ENCODE assay signal across 19 cellular contexts in genomic region chr3:104360038-104360437, GRCh38.
A peak's percentile ranks its signal among the peaks of the same experiment; 100 is the strongest.
DNase-seq lines count a peak whose midpoint lies in the region; ATAC-seq, FAIRE-seq and TF ChIP-seq lines count a peak whose summit lies in the region.
"Had no signal": no experiment of that assay in that cellular context is flagged by ENCODE, and none has a peak within 500 bp of the region (broad histone marks: within the 10 kb centered on the region; RNA-seq: fewer than 3 reads in every experiment).

No MANE protein-coding gene starts in this region.

- peak overlapping the region; percentile 38 for H3K4me3 ChIP-seq in adipocyte (ENCODE audit: low read length)
- peak overlapping the region in 1 of 4 donors; percentile 2 for H3K4me3 ChIP-seq in tibial nerve
- H3K4me3 ChIP-seq: transverse colon had no signal

- ATAC-seq in GM21360 (IDR thresholded peaks at IDR 0.05; ENCODE audit: unreplicated experiment), result no peak
- ATAC-seq: activated CD4-positive, alpha-beta T cell treated with anti-CD3 and anti-CD28 coated beads for 36 hours; activated T-helper 17 cell treated with anti-CD3 and anti-CD28 coated beads, Interleukin-2, amount 50 U/mL, for 72 hours; natural killer cell treated with Interleukin-12 subunit alpha and Interleukin-12 subunit beta and Interleukin-15 and Interleukin-18, amount 100 ng/mL, for 72 hours; stimulated activated naive CD8-positive, alpha-beta T cell treated with anti-CD3 and anti-CD28 coated beads, Interleukin-15, amount 100 ng/mL, for 72 hours had no signal

- H3K9me3 ChIP-seq in adipocyte (ENCODE audit: control insufficient read depth, low read length) (no peaks in the 10 kb centered on the region), tibial nerve (no peaks in the 10 kb centered on the region)
- H3K9me3 ChIP-seq: BE2C, Caco-2, transverse colon had no signal

- H3K9ac ChIP-seq in adipocyte (ENCODE audit: low read length), result peak overlapping the region; percentile 23

- no peaks in the 10 kb centered on the region for H3K36me3 ChIP-seq in adipocyte (ENCODE audit: control insufficient read depth, insufficient read depth, low read length, severe bottlenecking)
- no peaks in the 10 kb centered on the region for H3K36me3 ChIP-seq in tibial nerve
- H3K36me3 ChIP-seq: BE2C, transverse colon had no signal

- TF ChIP-seq POLR2A in H54 (IDR thresholded peaks at IDR 0.05; ENCODE audit: low read depth, low read length) (no peak), tibial nerve (IDR thresholded peaks at IDR 0.05) (no peak)

- no peak for DNase-seq in H54 (ENCODE audit: insufficient read length, low spot score)
- no peak for DNase-seq in adipocyte (ENCODE audit: low read depth)
- DNase-seq in hepatic stellate cell (ENCODE audit: low spot score), result peak; percentile 0
- DNase-seq in tibial nerve (ENCODE audit: low spot score in 2 of 2), result no peak
- no peak for DNase-seq in OCI-M2 (lab: John Stamatoyannopoulos, UW; ENCODE audit: unreplicated experiment)
- no peak for DNase-seq in islet precursor cell
- DNase-seq: activated CD4-positive, alpha-beta T cell treated with anti-CD3 and anti-CD28 coated beads for 36 hours; activated naive CD8-positive, alpha-beta T cell treated with anti-CD3 and anti-CD28 coated beads, Interleukin-2, amount 10 ng/mL, durations not matched to agents 7 days and 5 days; BE2C; Caco-2; dermis blood vessel endothelial cell; NCI-H1105 treated with DMSO at 0.1 percent for 48 hours; stimulated activated CD4-positive, alpha-beta T cell treated with anti-CD3 and anti-CD28 coated beads, Interleukin-4, amount 100 ng/mL, for 24 hours; stimulated activated naive CD8-positive, alpha-beta T cell treated with anti-CD3 and anti-CD28 coated beads, Interleukin-15, amount 100 ng/mL, for 72 hours; transverse colon had no signal

- TF ChIP-seq EP300 in tibial nerve (IDR thresholded peaks at IDR 0.05), result no peak

- H3K27me3 ChIP-seq in adipocyte (replicated peaks; ENCODE audit: control insufficient read depth, insufficient read depth, low read length) (no peaks in the 10 kb centered on the region), tibial nerve (no peaks in the 10 kb centered on the region)
- H3K27me3 ChIP-seq: BE2C, transverse colon had no signal

- TF ChIP-seq CTCF in tibial nerve (IDR thresholded peaks at IDR 0.05), result no peak

- H3K4me1 ChIP-seq in adipocyte (ENCODE audit: control insufficient read depth, insufficient read depth, low read length) (peaks cover 12% of the 10 kb centered on the region), tibial nerve (peaks cover 0 to 18% (median 0%) of the 10 kb centered on the region in 4 donors)
- H3K4me1 ChIP-seq: BE2C, Caco-2, transverse colon had no signal

- peak; percentile 36 for FAIRE-seq in H54 (lab: Jason Lieb, UNC)
- FAIRE-seq: TTC549 had no signal

- H3K27ac ChIP-seq in tibial nerve, result peak overlapping the region in 3 of 4 donors; percentile 3 to 79 (median 60)
- H3K27ac ChIP-seq: transverse colon had no signal
